ENCODE assay signal across 10 cellular contexts in genomic region chr19:54616840-54617560, GRCh38.
DNase-seq lines count a peak whose midpoint lies in the region; ATAC-seq and TF ChIP-seq lines count a peak whose summit lies in the region.
"Had no signal": no experiment of that assay in that cellular context is flagged by ENCODE, and none has a peak within 500 bp of the region (broad histone marks: within the 10 kb centered on the region; RNA-seq: fewer than 3 reads in every experiment).

No MANE protein-coding gene starts in this region.

- H3K79me2 ChIP-seq in DOHH2 (ENCODE audit: control insufficient read depth, low read length): peaks cover 54% of the 10 kb centered on the region

- no peaks in the 10 kb centered on the region for H3K9me2 ChIP-seq in DOHH2 (replicated peaks; ENCODE audit: control insufficient read depth, low read length)

- H3K27ac ChIP-seq in DOHH2 (ENCODE audit: low read depth, low read length): peak overlapping the region; percentile 96

- TF ChIP-seq POLR2A in Raji (IDR thresholded peaks at IDR 0.05; ENCODE audit: insufficient read depth, low read depth, low read length): peak; percentile 15; the same call in 1 of the 2 replicates

- peaks cover 61% of the 10 kb centered on the region for H3K4me1 ChIP-seq in DOHH2 (ENCODE audit: control insufficient read depth, low read length)

- no peaks in the 10 kb centered on the region for H3K27me3 ChIP-seq in DOHH2 (ENCODE audit: control insufficient read depth, low read length)

- H3F3A ChIP-seq in DOHH2 (ENCODE audit: control insufficient read depth, insufficient read depth): peaks cover 39% of the 10 kb centered on the region

- no peak for TF ChIP-seq CTCF in DOHH2 (IDR thresholded peaks at IDR 0.05; ENCODE audit: low read depth, low read length, poor library complexity, severe bottlenecking)

- no peaks in the 10 kb centered on the region for H4K20me1 ChIP-seq in DOHH2 (ENCODE audit: control insufficient read depth, insufficient read depth, low read depth, low read length)

- H3K9me3 ChIP-seq in DOHH2 (ENCODE audit: control insufficient read depth, insufficient read depth, low read length): peaks cover 12% of the 10 kb centered on the region; the same call in 1 of the 2 replicates

- peak overlapping the region; percentile 88 for H3K4me2 ChIP-seq in DOHH2 (ENCODE audit: low read length)

- DNase-seq in NCI-H774 (lab: John Stamatoyannopoulos, UW): no peak
- no peak for DNase-seq in stimulated activated CD4-positive, alpha-beta T cell treated with anti-CD3 and anti-CD28 coated beads, Interleukin-12 subunit alpha, Interleukin-12 subunit beta, amount 100 ng/mL, for 4 hours
- DNase-seq in NCI-H1092 treated with DMSO at 0.1 percent for 48 hours (lab: John Stamatoyannopoulos, UW): no peak
- no peak for DNase-seq in GM03348 (ENCODE audit: low spot score)
- DNase-seq: AML-193, NCI-H2227 treated with DMSO at 0.1 percent for 48 hours had no signal

- peak overlapping the region; percentile 81 for H3K4me3 ChIP-seq in DOHH2 (ENCODE audit: low read length)

- H3K36me3 ChIP-seq in DOHH2 (ENCODE audit: control insufficient read depth, low read length): peaks cover 22% of the 10 kb centered on the region

- peak; percentile 82 for ATAC-seq in GM19043 (IDR thresholded peaks at IDR 0.05; ENCODE audit: low read depth, unreplicated experiment)
- peak; percentile 81 for ATAC-seq in HG02884 (IDR thresholded peaks at IDR 0.05; ENCODE audit: unreplicated experiment)
